39 cellular contexts compared by ENCODE assay signal in the genomic region with DNA sequence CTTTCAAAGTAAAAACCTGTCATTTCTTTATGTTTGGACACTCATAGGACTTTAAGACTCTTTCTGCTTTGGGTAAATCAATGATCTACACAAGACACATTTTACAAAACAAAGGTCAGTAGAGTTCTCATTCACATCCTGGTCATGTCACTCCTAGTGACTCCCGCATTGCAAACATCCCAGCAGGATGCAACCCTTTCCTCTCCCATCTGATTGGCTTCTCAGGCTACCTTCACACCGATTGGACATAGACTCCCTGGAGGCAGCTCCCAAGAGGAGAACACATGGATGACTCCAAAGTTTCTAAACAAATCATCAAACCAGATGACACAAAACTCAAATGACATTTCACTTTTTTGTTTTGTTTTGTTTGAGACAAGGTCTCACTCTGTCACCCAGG. TPM values are rescaled to one million over a fixed set of nuclear protein-coding genes. Genes with fewer than 3 reads are reported as not detected.
"Had no signal": no experiment of that assay in that cellular context is flagged by ENCODE, and none has a peak within 500 bp of the region (broad histone marks: within the 10 kb centered on the region; RNA-seq: fewer than 3 reads in every experiment).

No MANE protein-coding gene starts in this region.

- DNase-seq: Karpas-422, Kasumi-1, MG63, MM.1S, MV-4-11, NCI-H1048, NCI-H1092, NCI-H1092 treated with DMSO at 0.1 percent for 48 hours, NCI-H1105, NCI-H1105 treated with DMSO at 0.1 percent for 48 hours, NCI-H1417, NCI-H1417 treated with DMSO at 0.1 percent for 48 hours, NCI-H1436, NCI-H1436 treated with DMSO at 0.1 percent for 48 hours, NCI-H146, NCI-H1694, NCI-H1694 treated with DMSO at 0.1 percent for 48 hours, NCI-H187, NCI-H187 treated with DMSO at 0.1 percent for 48 hours, NCI-H1930, NCI-H2029, NCI-H2029 treated with DMSO at 0.1 percent for 48 hours, NCI-H2081, NCI-H2081 treated with DMSO at 0.1 percent for 48 hours, NCI-H2107, NCI-H2171, NCI-H2171 treated with DMSO at 0.1 percent for 48 hours, NCI-H2227 treated with DMSO at 0.1 percent for 48 hours, NCI-H226, NCI-H345, NCI-H446, NCI-H446 treated with DMSO at 0.1 percent for 48 hours, NCI-H510A treated with DMSO at 0.1 percent for 48 hours, NCI-H524, NCI-H524 treated with DMSO at 0.1 percent for 48 hours had no signal

- H3K4me3 ChIP-seq: MG63 had no signal

- H3K9me3 ChIP-seq: MG63 had no signal

- H3K36me3 ChIP-seq: MG63 had no signal

RNA-seq across cellular contexts. Expression of a gene that starts 43.8 kb away (rescaled TPM):
- total RNA-seq: LHCN-M2, M059J, MCF 10A, NCI-H460 had no signal
